In the genomic region with DNA sequence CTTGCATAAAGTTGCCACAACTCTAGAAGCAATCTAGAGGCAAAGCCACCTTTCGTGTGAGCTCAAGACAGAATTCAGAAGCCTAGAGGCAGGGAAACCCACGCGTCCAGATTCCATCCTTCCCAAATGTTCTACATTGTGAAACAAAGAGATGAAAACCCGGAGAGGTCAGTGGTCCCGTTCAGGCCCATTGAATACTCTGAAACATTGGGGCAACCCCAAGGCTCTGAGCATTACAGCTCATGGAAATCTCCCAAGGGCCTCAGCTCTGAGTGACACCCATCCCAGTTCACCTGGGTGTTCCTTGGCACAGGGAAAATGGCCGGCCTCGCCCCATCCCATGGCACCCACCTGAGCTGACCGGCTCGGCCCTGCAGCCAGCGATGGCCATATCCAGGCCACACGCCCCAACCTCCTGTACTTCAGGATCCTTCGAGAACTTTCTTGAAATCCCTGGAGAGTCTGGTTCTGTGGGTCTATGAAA, we compare ENCODE assay signal across 18 cellular contexts.
DNase-seq lines count a peak whose midpoint lies in the region; ATAC-seq, FAIRE-seq and TF ChIP-seq lines count a peak whose summit lies in the region.
"Had no signal": no experiment of that assay in that cellular context is flagged by ENCODE, and none has a peak within 500 bp of the region (broad histone marks: within the 10 kb centered on the region; RNA-seq: fewer than 3 reads in every experiment).

No MANE protein-coding gene starts in this region.

- H3K36me3 ChIP-seq in Panc1 (ENCODE audit: control insufficient read depth, insufficient read depth, low read length), result no peaks in the 10 kb centered on the region
- no peaks in the 10 kb centered on the region for H3K36me3 ChIP-seq in keratinocyte (ENCODE audit: control insufficient read depth in 2 of 2, extremely low read depth in 1 of 2, insufficient read depth in 2 of 2, low read length in 2 of 2)
- no peaks in the 10 kb centered on the region for H3K36me3 ChIP-seq in thoracic aorta
- no peaks in the 10 kb centered on the region for H3K36me3 ChIP-seq in ovary
- H3K36me3 ChIP-seq in suprapubic skin, result no peaks in the 10 kb centered on the region
- H3K36me3 ChIP-seq: right atrium auricular region had no signal

- H3K27ac Mint-ChIP-seq in activated CD8-positive, alpha-beta T cell treated with anti-CD3 and anti-CD28 coated beads for 36 hours, result no peak overlapping the region
- H3K27ac Mint-ChIP-seq in activated CD8-positive, alpha-beta T cell treated with anti-CD3 and anti-CD28 coated beads, Interleukin-2, amount 10 ng/mL, durations not matched to agents 7 days and 5 days, result no peak overlapping the region
- H3K27ac Mint-ChIP-seq: effector memory CD8-positive, alpha-beta T cell; stimulated activated effector memory CD8-positive, alpha-beta T cell treated with anti-CD3 and anti-CD28 coated beads, Interleukin-12 subunit alpha, Interleukin-12 subunit beta, amount 100 ng/mL, for 72 hours had no signal

- WGBS in ovary, 3 donors, result 89 to 94% (median 91%) methylated on average over 12 of the region's 12 CpGs
- 79% methylated on average over 5 of the region's 12 CpGs for WGBS in suprapubic skin

- TF ChIP-seq EP300 in ovary (IDR thresholded peaks at IDR 0.05) (no peak), suprapubic skin (IDR thresholded peaks at IDR 0.05) (no peak)

- H3K4me3 ChIP-seq in Panc1 (ENCODE audit: low read depth in 2 of 2, low read length in 2 of 2), result no peak overlapping the region
- no peak overlapping the region for H3K4me3 ChIP-seq in keratinocyte (ENCODE audit: control insufficient read depth in 2 of 3, extremely low read depth in 1 of 3, insufficient read depth in 2 of 3, low read depth in 1 of 3, low read length in 3 of 3)
- H3K4me3 ChIP-seq in thoracic aorta, result no peak overlapping the region
- H3K4me3 ChIP-seq in ovary, result no peak overlapping the region
- H3K4me3 ChIP-seq in suprapubic skin, result no peak overlapping the region
- H3K4me3 ChIP-seq: right atrium auricular region had no signal

- no TSS peak for BruUV-seq in Panc1 (replicated peaks; lab: Mats Ljungman, UMichigan)

- DNase-seq in activated CD8-positive, alpha-beta T cell treated with anti-CD3 and anti-CD28 coated beads for 36 hours, result no peak
- no peak for DNase-seq in activated CD8-positive, alpha-beta T cell treated with anti-CD3 and anti-CD28 coated beads, Interleukin-2, amount 10 ng/mL, durations not matched to agents 7 days and 5 days
- no peak for DNase-seq in Panc1 (ENCODE audit: low read depth, low spot score)
- DNase-seq in keratinocyte (ENCODE audit: low read depth, low spot score), result no peak
- DNase-seq in thoracic aorta (ENCODE audit: low spot score), result no peak
- no peak for DNase-seq in ovary
- no peak for DNase-seq in suprapubic skin (ENCODE audit: low spot score in 2 of 2)
- no peak for DNase-seq in H4 (ENCODE audit: low spot score)
- DNase-seq: activated CD4-positive, alpha-beta T cell treated with anti-CD3 and anti-CD28 coated beads, Interleukin-2, amount 50 U/mL, for 1 hour; effector memory CD8-positive, alpha-beta T cell; GF-D8; NCI-H1048; NCI-H2029; NCI-H446 treated with DMSO at 0.1 percent for 48 hours; nucleus accumbens had no signal

- no peak overlapping the region for H3K4me3 Mint-ChIP-seq in activated CD8-positive, alpha-beta T cell treated with anti-CD3 and anti-CD28 coated beads for 36 hours
- H3K4me3 Mint-ChIP-seq in activated CD8-positive, alpha-beta T cell treated with anti-CD3 and anti-CD28 coated beads, Interleukin-2, amount 10 ng/mL, durations not matched to agents 7 days and 5 days, result no peak overlapping the region
- H3K4me3 Mint-ChIP-seq: effector memory CD8-positive, alpha-beta T cell; stimulated activated effector memory CD8-positive, alpha-beta T cell treated with anti-CD3 and anti-CD28 coated beads, Interleukin-12 subunit alpha, Interleukin-12 subunit beta, amount 100 ng/mL, for 72 hours had no signal

- dilution Hi-C loops in keratinocyte (cut with MboI; ENCODE audit: extremely low pct_ligation_motif_present, low sequenced_read_pairs), result no loop called here

- H3K27ac ChIP-seq in Panc1 (ENCODE audit: low read length) (no peak overlapping the region), keratinocyte (ENCODE audit: control insufficient read depth, insufficient read depth, low read length) (peak overlapping the region; percentile 69), thoracic aorta (peak overlapping the region; percentile 55 to 72), ovary (no peak overlapping the region), suprapubic skin (no peak overlapping the region)
- H3K27ac ChIP-seq: KMS-11, right atrium auricular region had no signal

- no peaks in the 10 kb centered on the region for H3K27me3 ChIP-seq in Panc1 (ENCODE audit: control insufficient read depth, insufficient read depth, low read length)
- H3K27me3 ChIP-seq in keratinocyte (ENCODE audit: control insufficient read depth, extremely low read depth, insufficient read depth, low read length), result peaks cover 3% of the 10 kb centered on the region
- H3K27me3 ChIP-seq in thoracic aorta (replicated peaks; ENCODE audit: insufficient read depth), result no peaks in the 10 kb centered on the region
- H3K27me3 ChIP-seq in ovary, result no peaks in the 10 kb centered on the region
- H3K27me3 ChIP-seq in suprapubic skin, result peaks cover 29% of the 10 kb centered on the region
- H3K27me3 ChIP-seq: right atrium auricular region had no signal

- CTCF ChIA-PET in activated CD8-positive, alpha-beta T cell treated with anti-CD3 and anti-CD28 coated beads for 36 hours (lab: Charles Lee), result no interaction called here
- CTCF ChIA-PET in activated CD8-positive, alpha-beta T cell treated with anti-CD3 and anti-CD28 coated beads, Interleukin-2, amount 10 ng/mL, durations not matched to agents 7 days and 5 days (lab: Charles Lee), result no interaction called here
- CTCF ChIA-PET in Panc1 (lab: Charles Lee), result no interaction called here

- intact Hi-C loops in activated CD8-positive, alpha-beta T cell treated with anti-CD3 and anti-CD28 coated beads for 36 hours (cut with micrococcal nuclease), result no loop called here
- intact Hi-C loops in Panc1 (cut with micrococcal nuclease; ENCODE audit: unreplicated experiment) (no loop called here), ovary (cut with DNase I) (no loop called here)

- H3K4me2 ChIP-seq in keratinocyte (ENCODE audit: control insufficient read depth, extremely low read depth, insufficient read depth, low read depth, low read length), result no peak overlapping the region
- H3K4me2 ChIP-seq: KMS-11 had no signal

- in situ Hi-C loops in Panc1 (cut with HindIII; ENCODE audit: low pct_unique_long_range_greater_than_20kb, low sequenced_read_pairs), result no loop called here

- H4K20me1 ChIP-seq in keratinocyte (ENCODE audit: control insufficient read depth, extremely low read depth, insufficient read depth, low read length), result no peaks in the 10 kb centered on the region

- H3K27me3 Mint-ChIP-seq in activated CD8-positive, alpha-beta T cell treated with anti-CD3 and anti-CD28 coated beads for 36 hours, result peaks cover 7% of the 10 kb centered on the region
- no peaks in the 10 kb centered on the region for H3K27me3 Mint-ChIP-seq in activated CD8-positive, alpha-beta T cell treated with anti-CD3 and anti-CD28 coated beads, Interleukin-2, amount 10 ng/mL, durations not matched to agents 7 days and 5 days (ENCODE audit: low read depth)

- H3K36me3 Mint-ChIP-seq in activated CD8-positive, alpha-beta T cell treated with anti-CD3 and anti-CD28 coated beads for 36 hours (ENCODE audit: low read depth), result no peaks in the 10 kb centered on the region
- no peaks in the 10 kb centered on the region for H3K36me3 Mint-ChIP-seq in activated CD8-positive, alpha-beta T cell treated with anti-CD3 and anti-CD28 coated beads, Interleukin-2, amount 10 ng/mL, durations not matched to agents 7 days and 5 days (ENCODE audit: low read depth)
- H3K36me3 Mint-ChIP-seq: stimulated activated effector memory CD8-positive, alpha-beta T cell treated with anti-CD3 and anti-CD28 coated beads, Interleukin-12 subunit alpha, Interleukin-12 subunit beta, amount 100 ng/mL, for 72 hours had no signal

- ATAC-seq in activated CD8-positive, alpha-beta T cell treated with anti-CD3 and anti-CD28 coated beads for 36 hours, result peak; percentile 18
- no peak for ATAC-seq in activated CD8-positive, alpha-beta T cell treated with anti-CD3 and anti-CD28 coated beads, Interleukin-2, amount 10 ng/mL, durations not matched to agents 7 days and 5 days
- ATAC-seq in Panc1, result peak; percentile 1; the same call in 1 of the 2 replicates
- no peak for ATAC-seq in thoracic aorta (ENCODE audit: insufficient number of reproducible peaks, low FRiP score, low read depth)
- ATAC-seq: effector memory CD8-positive, alpha-beta T cell; stimulated activated effector memory CD8-positive, alpha-beta T cell treated with anti-CD3 and anti-CD28 coated beads, Interleukin-12 subunit alpha, Interleukin-12 subunit beta, amount 100 ng/mL, for 72 hours had no signal

- no peaks in the 10 kb centered on the region; the same call in 1 of the 2 replicates for H3K9me3 ChIP-seq in Panc1 (ENCODE audit: control insufficient read depth, insufficient read depth, low read depth, low read length)
- no peaks in the 10 kb centered on the region for H3K9me3 ChIP-seq in keratinocyte (ENCODE audit: control insufficient read depth, low read depth, low read length)
- no peaks in the 10 kb centered on the region for H3K9me3 ChIP-seq in thoracic aorta
- no peaks in the 10 kb centered on the region for H3K9me3 ChIP-seq in ovary
- H3K9me3 ChIP-seq in suprapubic skin, result peaks cover 4% of the 10 kb centered on the region
- H3K9me3 ChIP-seq: right atrium auricular region had no signal

- no peaks in the 10 kb centered on the region for H3K4me1 Mint-ChIP-seq in activated CD8-positive, alpha-beta T cell treated with anti-CD3 and anti-CD28 coated beads for 36 hours (ENCODE audit: low read depth)
- H3K4me1 Mint-ChIP-seq in activated CD8-positive, alpha-beta T cell treated with anti-CD3 and anti-CD28 coated beads, Interleukin-2, amount 10 ng/mL, durations not matched to agents 7 days and 5 days (ENCODE audit: low read depth), result no peaks in the 10 kb centered on the region
- H3K4me1 Mint-ChIP-seq: stimulated activated effector memory CD8-positive, alpha-beta T cell treated with anti-CD3 and anti-CD28 coated beads, Interleukin-12 subunit alpha, Interleukin-12 subunit beta, amount 100 ng/mL, for 72 hours had no signal

- peak overlapping the region; percentile 26 for H3K9ac ChIP-seq in keratinocyte (ENCODE audit: control insufficient read depth, extremely low read depth, insufficient read depth, low read length)
- H3K9ac ChIP-seq: KMS-11 had no signal

- no peaks in the 10 kb centered on the region for H3K79me2 ChIP-seq in keratinocyte (ENCODE audit: control insufficient read depth, insufficient read depth, low read length)

- TF ChIP-seq POLR2A in ovary (IDR thresholded peaks at IDR 0.05), result no peak
- TF ChIP-seq POLR2A in suprapubic skin (IDR thresholded peaks at IDR 0.05), result no peak

- H3K9me3 Mint-ChIP-seq in activated CD8-positive, alpha-beta T cell treated with anti-CD3 and anti-CD28 coated beads for 36 hours, result peaks cover 5% of the 10 kb centered on the region
- no peaks in the 10 kb centered on the region for H3K9me3 Mint-ChIP-seq in activated CD8-positive, alpha-beta T cell treated with anti-CD3 and anti-CD28 coated beads, Interleukin-2, amount 10 ng/mL, durations not matched to agents 7 days and 5 days (ENCODE audit: insufficient read depth)
- H3K9me3 Mint-ChIP-seq: effector memory CD8-positive, alpha-beta T cell had no signal

- no peak overlapping the region for H2AFZ ChIP-seq in keratinocyte (ENCODE audit: control insufficient read depth, low read length)

- no peak for TF ChIP-seq CTCF in activated CD8-positive, alpha-beta T cell treated with anti-CD3 and anti-CD28 coated beads for 36 hours (IDR thresholded peaks at IDR 0.05)
- TF ChIP-seq CTCF in Panc1 (IDR thresholded peaks at IDR 0.05) (no peak), keratinocyte (optimal IDR thresholded peaks at IDR 0.05 in 1 of 3, IDR thresholded peaks at IDR 0.05 in 1 of 3, conservative IDR thresholded peaks at IDR 0.05 in 1 of 3; ENCODE audit: extremely low read depth in 1 of 3, insufficient read depth in 2 of 3, low read length in 3 of 3) (no peak), thoracic aorta (IDR thresholded peaks at IDR 0.05) (no peak), ovary (IDR thresholded peaks at IDR 0.05) (no peak), suprapubic skin (IDR thresholded peaks at IDR 0.05) (no peak)

- POLR2A ChIA-PET in activated CD8-positive, alpha-beta T cell treated with anti-CD3 and anti-CD28 coated beads for 36 hours (lab: Charles Lee), result no interaction called here
- POLR2A ChIA-PET in activated CD8-positive, alpha-beta T cell treated with anti-CD3 and anti-CD28 coated beads, Interleukin-2, amount 10 ng/mL, durations not matched to agents 7 days and 5 days (lab: Charles Lee), result no interaction called here
- POLR2A ChIA-PET in Panc1 (lab: Charles Lee), result no interaction called here

- no peaks in the 10 kb centered on the region for H3K9me1 ChIP-seq in keratinocyte (ENCODE audit: control insufficient read depth, extremely low read depth, insufficient read depth, low read length)

- H3K4me1 ChIP-seq in Panc1 (ENCODE audit: control insufficient read depth, insufficient read depth, low read length) (peaks cover 15% of the 10 kb centered on the region), keratinocyte (ENCODE audit: control insufficient read depth, extremely low read depth, insufficient read depth, low read length) (peaks cover 26% of the 10 kb centered on the region), thoracic aorta (ENCODE audit: control insufficient read depth in 1 of 2, low read depth in 2 of 2) (peaks cover 14 to 35% of the 10 kb centered on the region in 2 donors), ovary (ENCODE audit: insufficient read depth) (no peaks in the 10 kb centered on the region), suprapubic skin (no peaks in the 10 kb centered on the region)

- no peak for FAIRE-seq in keratinocyte (lab: Jason Lieb, UNC)

Comparison
In these comparisons a context has a peak if more than half of its experiments do, and no peak if none do; other contexts are left out.
1. ATAC-seq: peak in activated CD8-positive, alpha-beta T cell treated with anti-CD3 and anti-CD28 coated beads for 36 hours (single experiment) and Panc1 (single experiment); none in activated CD8-positive, alpha-beta T cell treated with anti-CD3 and anti-CD28 coated beads, Interleukin-2, amount 10 ng/mL, durations not matched to agents 7 days and 5 days (single experiment) and thoracic aorta (single experiment).
2. H3K27ac ChIP-seq: peak in keratinocyte (single experiment) and thoracic aorta (2 of 2); none in Panc1 (single experiment), ovary (0 of 2) and suprapubic skin (single experiment).